ENCODE assay signal across 1 cellular context in the genomic region with DNA sequence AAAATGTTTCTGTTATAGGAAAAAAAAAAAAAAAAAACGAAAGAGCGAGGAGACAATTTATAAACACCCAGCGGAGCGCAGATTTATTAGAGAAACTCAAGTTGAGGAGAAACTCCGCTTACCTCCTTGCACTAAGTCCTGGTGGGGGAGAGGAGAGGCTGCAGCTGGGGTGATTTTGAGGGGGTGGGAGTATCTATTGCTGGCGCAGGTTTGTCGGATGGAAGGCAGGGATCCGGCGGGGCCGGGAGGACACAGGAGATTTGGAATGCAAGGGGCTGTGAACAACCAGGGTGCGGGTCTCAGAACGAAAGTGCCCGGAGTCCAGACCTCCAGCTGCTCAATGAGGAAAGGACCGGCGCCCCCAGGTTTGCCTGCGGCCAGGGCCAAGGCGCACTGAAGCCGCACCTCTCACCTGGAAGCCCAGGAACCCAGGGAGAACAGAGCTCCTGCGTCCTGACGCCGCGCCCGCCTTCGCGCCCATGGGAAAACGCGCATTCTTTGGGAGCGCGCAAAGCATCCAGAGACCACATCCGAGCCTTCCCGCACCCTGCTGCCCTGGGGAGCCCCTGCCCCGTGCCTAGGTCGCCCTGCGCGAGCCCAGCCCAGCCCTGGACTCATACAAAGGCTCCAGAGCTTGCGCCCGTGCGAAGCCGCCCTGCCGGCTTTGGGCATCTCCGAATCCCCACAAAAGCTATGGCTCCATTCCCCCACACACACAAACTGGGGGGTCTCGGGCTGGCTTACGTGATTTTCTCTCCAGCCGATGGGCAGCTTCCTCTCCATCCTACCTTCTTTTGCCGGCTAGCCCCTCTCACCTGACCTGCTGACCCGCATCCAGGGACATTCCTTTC.
TF ChIP-seq lines count a peak whose summit lies in the region.

No MANE protein-coding gene starts in this region.

TF ChIP-seq in HepG2, 621 proteins besides CTCF, POLR2A, EP300 and RAD21:
- TF ChIP-seq GATAD1 (CRISPR knock-in tag; IDR thresholded peaks at IDR 0.05) (no peak), ZSCAN9 (CRISPR knock-in tag; IDR thresholded peaks at IDR 0.05; ENCODE audit: borderline replicate concordance) (no peak), MAF1 (CRISPR knock-in tag; IDR thresholded peaks at IDR 0.05; ENCODE audit: borderline replicate concordance) (no peak), ARID2 (CRISPR knock-in tag; IDR thresholded peaks at IDR 0.05; ENCODE audit: borderline replicate concordance) (no peak), ISL2 (CRISPR knock-in tag; IDR thresholded peaks at IDR 0.05) (no peak), FOXK2 (IDR thresholded peaks at IDR 0.05) (no peak), ZNF17 (CRISPR knock-in tag; IDR thresholded peaks at IDR 0.05) (no peak), SPEN (CRISPR knock-in tag; IDR thresholded peaks at IDR 0.05; ENCODE audit: low read depth) (no peak), ZNF598 (CRISPR knock-in tag; IDR thresholded peaks at IDR 0.05; ENCODE audit: borderline replicate concordance) (no peak), STAT5B (CRISPR knock-in tag; IDR thresholded peaks at IDR 0.05) (no peak)
- TF ChIP-seq, protein P1, sequence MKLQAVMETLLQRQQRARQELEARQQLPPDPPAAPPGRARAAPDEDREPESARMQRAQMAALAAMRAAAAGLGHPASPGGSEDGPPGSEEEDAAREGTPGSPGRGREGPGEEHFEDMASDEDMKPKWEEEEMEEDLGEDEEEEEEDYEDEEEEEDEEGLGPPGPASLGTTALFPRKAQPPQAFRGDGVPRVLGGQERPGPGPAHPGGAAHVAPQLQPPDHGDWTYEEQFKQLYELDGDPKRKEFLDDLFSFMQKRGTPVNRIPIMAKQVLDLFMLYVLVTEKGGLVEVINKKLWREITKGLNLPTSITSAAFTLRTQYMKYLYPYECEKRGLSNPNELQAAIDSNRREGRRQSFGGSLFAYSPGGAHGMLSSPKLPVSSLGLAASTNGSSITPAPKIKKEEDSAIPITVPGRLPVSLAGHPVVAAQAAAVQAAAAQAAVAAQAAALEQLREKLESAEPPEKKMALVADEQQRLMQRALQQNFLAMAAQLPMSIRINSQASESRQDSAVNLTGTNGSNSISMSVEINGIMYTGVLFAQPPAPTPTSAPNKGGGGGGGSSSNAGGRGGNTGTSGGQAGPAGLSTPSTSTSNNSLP (IDR thresholded peaks at IDR 0.05; ENCODE audit: low read depth, low read length): no peak
- TF ChIP-seq, protein P2, sequence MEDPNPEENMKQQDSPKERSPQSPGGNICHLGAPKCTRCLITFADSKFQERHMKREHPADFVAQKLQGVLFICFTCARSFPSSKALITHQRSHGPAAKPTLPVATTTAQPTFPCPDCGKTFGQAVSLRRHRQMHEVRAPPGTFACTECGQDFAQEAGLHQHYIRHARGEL (CRISPR knock-in tag; IDR thresholded peaks at IDR 0.05): no peak
